Comparison of ENCODE assay signal across 8 cellular contexts in the genomic region with DNA sequence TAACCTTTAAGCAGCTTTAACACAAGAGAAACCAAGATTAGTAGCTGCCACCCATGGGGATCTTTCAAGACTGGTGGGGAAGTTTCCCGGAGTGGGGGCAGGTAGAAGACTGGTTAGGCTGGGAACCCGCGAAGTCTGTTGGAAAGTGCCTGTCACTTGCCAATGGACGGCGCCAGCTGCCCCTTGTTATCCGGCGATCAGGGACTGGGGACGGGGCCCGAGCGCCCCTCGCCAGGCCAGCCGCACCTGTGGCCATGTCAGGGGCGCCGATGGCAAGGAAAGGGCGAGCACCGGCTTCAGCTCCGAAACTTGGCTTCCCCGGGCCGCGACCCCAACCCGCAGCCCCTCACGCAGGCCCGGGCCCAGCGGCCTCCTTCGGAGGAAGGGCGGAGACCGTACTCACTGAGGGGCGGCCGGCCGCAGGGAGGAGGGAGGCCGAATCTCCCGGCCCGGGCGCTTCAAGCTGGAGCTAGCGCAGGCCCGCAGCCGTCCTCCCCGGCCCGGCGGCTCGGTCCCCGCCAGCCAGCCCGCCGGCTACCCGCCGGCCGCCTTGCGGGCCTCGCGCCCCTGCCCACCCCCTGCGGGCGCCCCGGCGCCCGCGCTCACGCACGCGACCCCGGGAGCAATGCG. TPM values are rescaled to one million over a fixed set of nuclear protein-coding genes. Genes with fewer than 3 reads are reported as not detected.
DNase-seq lines count a peak whose midpoint lies in the region; FAIRE-seq and TF ChIP-seq lines count a peak whose summit lies in the region.

No MANE protein-coding gene starts in this region.

- CTCF ChIA-PET in activated CD4-positive, alpha-beta T cell treated with anti-CD3 and anti-CD28 coated beads, Interleukin-2, amount 10 ng/mL, durations not matched to agents 7 days and 5 days (lab: Charles Lee), result interaction anchor here (0.6 to 1.7 kb wide), 8 partner anchors 11 to 61 kb away, joined by 3 to 6 read pairs (median 3); no protein-coding TSS in a partner anchor
- CTCF ChIA-PET in H1 (lab: Charles Lee; ENCODE audit: partially characterized antibody), result interaction anchor here (0.8 to 1.3 kb wide), 3 partner anchors 9 to 54 kb away, joined by 3 to 4 read pairs (median 3); no protein-coding TSS in a partner anchor

- H3K9me3 ChIP-seq in BLaER1 treated with 17β-estradiol and CSF1 and Interleukin-3, amounts not matched to agents 10 nM and 100 nM (replicated peaks in 1 of 11), result no peaks in the 10 kb centered on the region
- H3K9me3 ChIP-seq in HUES48 (ENCODE audit: control insufficient read depth, insufficient read depth, low read length) (no peaks in the 10 kb centered on the region), H1 (ENCODE audit: insufficient read depth in 2 of 2, low read depth in 1 of 2, low read length in 1 of 2) (no peaks in the 10 kb centered on the region), mesenchymal stem cell (ENCODE audit: control insufficient read depth, low read length) (no peaks in the 10 kb centered on the region), stomach (no peaks in the 10 kb centered on the region)

- H3K18ac ChIP-seq in H1 (ENCODE audit: extremely low read depth, low read length) (no peak overlapping the region), mesenchymal stem cell (ENCODE audit: low read depth in 1 of 2, low read length in 2 of 2) (peak overlapping the region; percentile 85 to 92)

- no peak overlapping the region for H4K5ac ChIP-seq in H1 (ENCODE audit: insufficient read length, low read depth, low read length)

- peaks cover 53% of the 10 kb centered on the region for H3K4me1 Mint-ChIP-seq in activated CD4-positive, alpha-beta T cell treated with anti-CD3 and anti-CD28 coated beads, Interleukin-2, amount 10 ng/mL, durations not matched to agents 7 days and 5 days

- peak overlapping the region; percentile 82 to 98 (median 91) for H3K4me2 ChIP-seq in BLaER1 treated with 17β-estradiol and CSF1 and Interleukin-3, amounts not matched to agents 10 nM and 100 nM
- H3K4me2 ChIP-seq in H1 (ENCODE audit: insufficient read depth in 1 of 2, low read depth in 2 of 2, low read length in 2 of 2) (peak overlapping the region; percentile 55 to 94), mesenchymal stem cell (ENCODE audit: low read length, poor library complexity, severe bottlenecking) (peak overlapping the region; percentile 96)

- H3K27me3 Mint-ChIP-seq in activated CD4-positive, alpha-beta T cell treated with anti-CD3 and anti-CD28 coated beads, Interleukin-2, amount 10 ng/mL, durations not matched to agents 7 days and 5 days, result no peaks in the 10 kb centered on the region

- no peak overlapping the region for H3K23ac ChIP-seq in H1 (ENCODE audit: insufficient read length)
- H3K23ac ChIP-seq in mesenchymal stem cell (ENCODE audit: low read length in 2 of 2), result no peak overlapping the region

- H4K8ac ChIP-seq in H1 (ENCODE audit: extremely low read depth, insufficient read depth, low read length), result peak overlapping the region; percentile 60
- peak overlapping the region; percentile 88 for H4K8ac ChIP-seq in mesenchymal stem cell (ENCODE audit: low read length)

- H3K27ac Mint-ChIP-seq in activated CD4-positive, alpha-beta T cell treated with anti-CD3 and anti-CD28 coated beads, Interleukin-2, amount 10 ng/mL, durations not matched to agents 7 days and 5 days, result peak overlapping the region; percentile 85

- no peaks in the 10 kb centered on the region for H3K27me3 ChIP-seq in BLaER1 treated with 17β-estradiol and CSF1 and Interleukin-3, amounts not matched to agents 10 nM and 100 nM
- H3K27me3 ChIP-seq in HUES48 (ENCODE audit: control insufficient read depth, insufficient read depth, low read length), result no peaks in the 10 kb centered on the region
- peaks cover 0 to 5% (median 2%) of the 10 kb centered on the region in 4 experiments; a peak in 1 of 7 replicates for H3K27me3 ChIP-seq in H1 (replicated peaks in 1 of 4; ENCODE audit: control insufficient read depth in 3 of 4, extremely low read depth in 1 of 4, insufficient read depth in 3 of 4, low read length in 3 of 4)
- H3K27me3 ChIP-seq in mesenchymal stem cell (ENCODE audit: control insufficient read depth in 1 of 2, insufficient read depth in 1 of 2, low read length in 2 of 2), result no peaks in the 10 kb centered on the region
- H3K27me3 ChIP-seq in stomach, result no peaks in the 10 kb centered on the region

- no peak overlapping the region for H2BK20ac ChIP-seq in H1 (ENCODE audit: low read length)

- POLR2A ChIA-PET in activated CD4-positive, alpha-beta T cell treated with anti-CD3 and anti-CD28 coated beads, Interleukin-2, amount 10 ng/mL, durations not matched to agents 7 days and 5 days (lab: Charles Lee), result no interaction called here
- POLR2A ChIA-PET in H1 (lab: Charles Lee; ENCODE audit: partially characterized antibody), result interaction anchor here (0.6 to 1.2 kb wide), 4 partner anchors 129 to 243 kb away, joined by 3 to 8 read pairs (median 3); partner anchors contain the start of gene PATZ1

- peak overlapping the region; percentile 91 to 98 (median 97) for H3K9ac ChIP-seq in BLaER1 treated with 17β-estradiol and CSF1 and Interleukin-3, amounts not matched to agents 10 nM and 100 nM
- H3K9ac ChIP-seq in HUES48 (ENCODE audit: low read depth, low read length) (peak overlapping the region; percentile 50; the same call in 1 of the 2 replicates), H1 (replicated peaks in 1 of 4; ENCODE audit: extremely low read depth in 1 of 4, low read depth in 3 of 4, low read length in 3 of 4) (peak overlapping the region in 3 of 4 experiments; percentile 23 to 45 (median 44); a peak in 3 of 7 replicates), mesenchymal stem cell (ENCODE audit: low read length) (peak overlapping the region; percentile 92)

- no peak overlapping the region for H2BK5ac ChIP-seq in H1 (ENCODE audit: low read depth, low read length)
- peak overlapping the region; percentile 98 for H2BK5ac ChIP-seq in mesenchymal stem cell (ENCODE audit: low read depth, low read length, poor library complexity, severe bottlenecking)

- peak overlapping the region; percentile 1 for H3K56ac ChIP-seq in H1 (replicated peaks; ENCODE audit: insufficient read length, low read depth, low read length)

- no peak for TF ChIP-seq EP300 in H1 (IDR thresholded peaks at IDR 0.05; ENCODE audit: borderline replicate concordance in 1 of 2, low read depth in 2 of 2, low read length in 2 of 2)
- no peak for TF ChIP-seq EP300 in stomach (IDR thresholded peaks at IDR 0.05)

- H3K36me3 ChIP-seq in BLaER1 treated with 17β-estradiol and CSF1 and Interleukin-3, amounts not matched to agents 10 nM and 100 nM, result peaks cover 37 to 49% (median 40%) of the 10 kb centered on the region in 11 experiments
- H3K36me3 ChIP-seq in HUES48 (ENCODE audit: control insufficient read depth, insufficient read depth, low read length) (peaks cover 28% of the 10 kb centered on the region), H1 (ENCODE audit: control insufficient read depth in 2 of 4, insufficient read depth in 4 of 4, low read length in 3 of 4) (peaks cover 0 to 15% (median 0%) of the 10 kb centered on the region in 4 experiments; a peak in 2 of 8 replicates), mesenchymal stem cell (ENCODE audit: control insufficient read depth in 1 of 2, insufficient read depth in 2 of 2, low read depth in 1 of 2, low read length in 2 of 2) (peaks cover 20 to 34% of the 10 kb centered on the region in 2 experiments), stomach (peaks cover 17 to 41% (median 35%) of the 10 kb centered on the region in 4 donors)

- no peak overlapping the region for H3K14ac ChIP-seq in H1 (ENCODE audit: insufficient read length)
- H3K14ac ChIP-seq in mesenchymal stem cell (ENCODE audit: low read length in 2 of 2), result peak overlapping the region in 1 of 2 experiments; percentile 96

- TF ChIP-seq RAD21 in H1 (IDR thresholded peaks at IDR 0.05 in 1 of 2, conservative IDR thresholded peaks at IDR 0.05 in 1 of 2; ENCODE audit: low read depth in 2 of 2, low read length in 2 of 2), result no peak

- H3K4ac ChIP-seq in H1 (replicated peaks; ENCODE audit: insufficient read length, low read depth, low read length), result no peak overlapping the region
- H3K4ac ChIP-seq in mesenchymal stem cell (ENCODE audit: low read depth in 1 of 2, low read length in 2 of 2), result peak overlapping the region; percentile 9 to 82

- TF ChIP-seq CTCF in H1 (IDR thresholded peaks at IDR 0.05; ENCODE audit: control extremely low read depth in 1 of 3, insufficient read depth in 1 of 3, low read depth in 1 of 3, low read length in 3 of 3) (no peak), stomach (IDR thresholded peaks at IDR 0.05) (no peak)

- H4K20me1 ChIP-seq in BLaER1 treated with 17β-estradiol and CSF1 and Interleukin-3, amounts not matched to agents 10 nM and 100 nM, result peaks cover 0 to 51% (median 24%) of the 10 kb centered on the region in 11 experiments; a peak in 16 of 22 replicates
- no peaks in the 10 kb centered on the region for H4K20me1 ChIP-seq in H1 (replicated peaks in 1 of 2; ENCODE audit: control insufficient read depth in 1 of 2, insufficient read depth in 2 of 2, low read length in 2 of 2)

- peaks cover 7% of the 10 kb centered on the region; the same call in 1 of the 2 replicates for H3K23me2 ChIP-seq in H1 (ENCODE audit: low read depth, low read length)

- H3K79me2 ChIP-seq in H1 (ENCODE audit: control insufficient read depth in 1 of 2, insufficient read depth in 2 of 2, low read length in 2 of 2), result peaks cover 0 to 10% of the 10 kb centered on the region in 2 experiments; a peak in 1 of 4 replicates

- no peak overlapping the region for H2BK15ac ChIP-seq in H1 (ENCODE audit: low read length)
- peak overlapping the region; percentile 69 for H2BK15ac ChIP-seq in mesenchymal stem cell (ENCODE audit: low read depth, poor library complexity, severe bottlenecking)

- intact Hi-C loops in stomach (cut with DNase I; ENCODE audit: low total_unique reads), result no loop called here

- FAIRE-seq in GM19239 (lab: Jason Lieb, UNC), result no peak
- FAIRE-seq in H1 (lab: Jason Lieb, UNC), result no peak

- H3K27ac ChIP-seq in BLaER1 treated with 17β-estradiol and CSF1 and Interleukin-3, amounts not matched to agents 10 nM and 100 nM, result peak overlapping the region; percentile 93 to 99 (median 97)
- H3K27ac ChIP-seq in HUES48 (ENCODE audit: low read depth, low read length), result peak overlapping the region; percentile 82
- H3K27ac ChIP-seq in H1 (ENCODE audit: low read depth, low read length), result no peak overlapping the region
- H3K27ac ChIP-seq in mesenchymal stem cell (ENCODE audit: low read length, poor library complexity, severe bottlenecking), result peak overlapping the region; percentile 96
- peak overlapping the region; percentile 92 to 99 (median 95) for H3K27ac ChIP-seq in stomach

- H2BK12ac ChIP-seq in H1 (ENCODE audit: low read depth, low read length) (no peak overlapping the region), mesenchymal stem cell (ENCODE audit: low read length in 2 of 2) (peak overlapping the region in 1 of 2 experiments; percentile 54)

- H3K9me3 Mint-ChIP-seq in activated CD4-positive, alpha-beta T cell treated with anti-CD3 and anti-CD28 coated beads, Interleukin-2, amount 10 ng/mL, durations not matched to agents 7 days and 5 days, result no peaks in the 10 kb centered on the region

- peak overlapping the region; percentile 83 to 99 (median 96) for H3K4me3 ChIP-seq in BLaER1 treated with 17β-estradiol and CSF1 and Interleukin-3, amounts not matched to agents 10 nM and 100 nM
- peak overlapping the region; percentile 87 for H3K4me3 ChIP-seq in HUES48 (ENCODE audit: low read depth, low read length)
- H3K4me3 ChIP-seq in H1 (ENCODE audit: extremely low read depth in 1 of 4, insufficient read depth in 2 of 4, low read depth in 3 of 4, low read length in 4 of 4), result peak overlapping the region; percentile 77 to 92 (median 80)
- H3K4me3 ChIP-seq in mesenchymal stem cell (ENCODE audit: insufficient read depth in 1 of 2, low read depth in 1 of 2, low read length in 2 of 2), result peak overlapping the region; percentile 97 to 98
- H3K4me3 ChIP-seq in stomach, result peak overlapping the region; percentile 81 to 93 (median 84)

- TF ChIP-seq POLR2A in H1 (IDR thresholded peaks at IDR 0.05; ENCODE audit: control extremely low read depth in 1 of 2, low read depth in 2 of 2, low read length in 2 of 2) (no peak; a peak in 1 of 3 replicates), stomach (IDR thresholded peaks at IDR 0.05) (no peak)

- H3K4me1 ChIP-seq in BLaER1 treated with 17β-estradiol and CSF1 and Interleukin-3, amounts not matched to agents 10 nM and 100 nM, result peaks cover 36 to 55% (median 39%) of the 10 kb centered on the region in 10 experiments
- peaks cover 18% of the 10 kb centered on the region for H3K4me1 ChIP-seq in HUES48 (ENCODE audit: control insufficient read depth, insufficient read depth, low read length)
- peaks cover 0 to 11% (median 11%) of the 10 kb centered on the region in 4 experiments; a peak in 3 of 7 replicates for H3K4me1 ChIP-seq in H1 (replicated peaks in 1 of 4; ENCODE audit: control insufficient read depth in 3 of 4, insufficient read depth in 4 of 4, low read length in 3 of 4)
- peaks cover 3% of the 10 kb centered on the region for H3K4me1 ChIP-seq in mesenchymal stem cell (ENCODE audit: control insufficient read depth, insufficient read depth, low read depth, low read length)
- peaks cover 14 to 62% (median 46%) of the 10 kb centered on the region in 4 donors for H3K4me1 ChIP-seq in stomach

- H2AK5ac ChIP-seq in H1 (ENCODE audit: low read depth, low read length) (no peak overlapping the region), mesenchymal stem cell (ENCODE audit: low read length, severe bottlenecking) (no peak overlapping the region)

- peak overlapping the region; percentile 73 for H3K4me3 Mint-ChIP-seq in activated CD4-positive, alpha-beta T cell treated with anti-CD3 and anti-CD28 coated beads, Interleukin-2, amount 10 ng/mL, durations not matched to agents 7 days and 5 days

- H2BK120ac ChIP-seq in H1 (replicated peaks; ENCODE audit: low read depth, low read length), result no peak overlapping the region
- peak overlapping the region; percentile 92 for H2BK120ac ChIP-seq in mesenchymal stem cell (ENCODE audit: low read depth, low read length)

- H4K91ac ChIP-seq in H1 (replicated peaks; ENCODE audit: insufficient read length, low read length) (no peak overlapping the region), mesenchymal stem cell (ENCODE audit: low read length) (peak overlapping the region; percentile 34)

- WGBS in H1 (ENCODE audit: extremely low coverage in 1 of 2, insufficient coverage in 1 of 2, insufficient read length in 1 of 2, insufficient replicate concordance in 2 of 2, low coverage in 1 of 2, low lambda C conversion rate in 2 of 2, missing lambda C conversion rate in 1 of 2), 2 experiments, result 1% methylated on average over 16 of the region's 61 CpGs; no CpG with 5 or more reads in 1 of the 2 experiments
- under 1% methylated on average over 50 of the region's 61 CpGs for WGBS in mesenchymal stem cell
- 0 to 1% (median 0%) methylated on average over 10 to 61 of the region's 61 CpGs for WGBS in stomach, 5 donors

- H2AFZ ChIP-seq in H1 (ENCODE audit: low read length) (no peak overlapping the region), mesenchymal stem cell (ENCODE audit: low read depth, low read length) (peak overlapping the region; percentile 39)

- H3K36me3 Mint-ChIP-seq in activated CD4-positive, alpha-beta T cell treated with anti-CD3 and anti-CD28 coated beads, Interleukin-2, amount 10 ng/mL, durations not matched to agents 7 days and 5 days (ENCODE audit: low read depth), result peaks cover 28% of the 10 kb centered on the region

- peak; percentile 18 for DNase-seq in GM19239 (ENCODE audit: insufficient read length, low spot score)
- peak; percentile 19 for DNase-seq in activated CD4-positive, alpha-beta T cell treated with anti-CD3 and anti-CD28 coated beads, Interleukin-2, amount 10 ng/mL, durations not matched to agents 7 days and 5 days
- peak in 1 of 2 experiments; percentile 73 for DNase-seq in H1 (ENCODE audit: low read depth in 1 of 2, low spot score in 2 of 2)
- DNase-seq in mesenchymal stem cell, result peak; percentile 55
- DNase-seq in stomach, result peak; percentile 36
- DNase-seq in GF-D8 (lab: John Stamatoyannopoulos, UW), result no peak

- no peaks in the 10 kb centered on the region for H3K79me1 ChIP-seq in H1 (ENCODE audit: low read depth, low read length)
- peaks cover 9% of the 10 kb centered on the region for H3K79me1 ChIP-seq in mesenchymal stem cell (replicated peaks; ENCODE audit: low read length, poor library complexity, severe bottlenecking)

RNA-seq across cellular contexts. Expression of gene EIF4ENIF1, which starts 0.5 kb away (rescaled TPM):
- 10 to 100 TPM; 34.5 to 41.5 TPM for total RNA-seq in activated CD4-positive, alpha-beta T cell treated with anti-CD3 and anti-CD28 coated beads, Interleukin-2, amount 10 ng/mL, durations not matched to agents 7 days and 5 days
- 23.2 and 23.6 TPM in 2 replicates for total RNA-seq in H1 (2021; fragmentation: NEBNext Ultra II Directional; extraction: Animal tissue kit (Norgen Biotek cat#: 25700))
- polyA plus RNA-seq in H1 (2011; rRNA removed) (18.7 and 21.9 TPM in 2 replicates), stomach (10 to 100 TPM in 1 of 3 donors, 1 to 10 TPM in 2; 8.0 to 10.2 (median 8.1) TPM)
- 16.2 TPM for polyA plus RNA-seq in H1 (2011; cell fraction: cytosol; rRNA removed)
- 20.7 TPM for polyA plus RNA-seq in H1 (2011; cell fraction: nucleus; rRNA removed)
- 17.3 to 20.0 TPM (median 18.3 TPM) in 4 replicates for polyA plus RNA-seq in H1 (2012, experiment 1 of 2)
- 3.3 TPM for polyA plus RNA-seq in H1 (2012, experiment 2 of 2)
- polyA plus RNA-seq in H1 (2013, experiment 1 of 2), result 12.2 TPM
- 12.4 TPM for polyA plus RNA-seq in H1 (2013, experiment 2 of 2)
- polyA minus RNA-seq in H1 (2011; rRNA and poly(A)+ RNA removed), result 25.8 and 26.2 TPM in 2 replicates
- 11.4 TPM for polyA minus RNA-seq in H1 (2011; cell fraction: cytosol; rRNA and poly(A)+ RNA removed)
- polyA minus RNA-seq in H1 (2011; cell fraction: nucleus; rRNA and poly(A)+ RNA removed), result 24.8 TPM
- 15.3 TPM for polyA plus RNA-seq in mesenchymal stem cell (2013, experiment 1 of 2)
- polyA plus RNA-seq in mesenchymal stem cell (2013, experiment 2 of 2), result 15.2 TPM
- total RNA-seq in stomach, result 10 to 100 TPM in 4 of 5 donors, 1 to 10 TPM in 1; 7.8 to 32.6 (median 19.3) TPM

RNA-seq across cellular contexts. Expression of gene SFI1, which starts 7.2 kb away (rescaled TPM):
- total RNA-seq in activated CD4-positive, alpha-beta T cell treated with anti-CD3 and anti-CD28 coated beads, Interleukin-2, amount 10 ng/mL, durations not matched to agents 7 days and 5 days, result 100 to 1,000 TPM; 174 to 183 TPM
- total RNA-seq in H1 (2021; fragmentation: NEBNext Ultra II Directional; extraction: Animal tissue kit (Norgen Biotek cat#: 25700)), result 30.1 and 31.2 TPM in 2 replicates
- polyA plus RNA-seq in H1 (2011; rRNA removed), result 10.4 and 19.6 TPM in 2 replicates
- polyA plus RNA-seq in H1 (2011; cell fraction: cytosol; rRNA removed), result 21.6 TPM
- 108 TPM for polyA plus RNA-seq in H1 (2011; cell fraction: nucleus; rRNA removed)
- polyA plus RNA-seq in H1 (2012, experiment 1 of 2), result 21.3 to 26.3 TPM (median 24.8 TPM) in 4 replicates
- 6.0 TPM for polyA plus RNA-seq in H1 (2012, experiment 2 of 2)
- 13.5 TPM for polyA plus RNA-seq in H1 (2013, experiment 1 of 2)
- polyA plus RNA-seq in H1 (2013, experiment 2 of 2), result 11.4 TPM
- 25.3 and 28.1 TPM in 2 replicates for polyA minus RNA-seq in H1 (2011; rRNA and poly(A)+ RNA removed)
- polyA minus RNA-seq in H1 (2011; cell fraction: cytosol; rRNA and poly(A)+ RNA removed), result 23.9 TPM
- polyA minus RNA-seq in H1 (2011; cell fraction: nucleus; rRNA and poly(A)+ RNA removed), result 55.0 TPM
- polyA plus RNA-seq in mesenchymal stem cell (2013, experiment 1 of 2), result 6.0 TPM
- polyA plus RNA-seq in mesenchymal stem cell (2013, experiment 2 of 2), result 5.9 TPM
- 100 to 1,000 TPM in 1 of 5 donors, 10 to 100 TPM in 4; 28.4 to 194 (median 42.6) TPM for total RNA-seq in stomach
- 10 to 100 TPM; 11.3 to 23.7 (median 15.1) TPM for polyA plus RNA-seq in stomach

Comparison
In these comparisons a context has a peak if more than half of its experiments do, and no peak if none do; other contexts are left out.
1. H3K9ac ChIP-seq: peak in every context shown above with its lines; median percentile 97 in BLaER1 treated with 17β-estradiol and CSF1 and Interleukin-3, amounts not matched to agents 10 nM and 100 nM; 92 in mesenchymal stem cell; 50 in HUES48; 44 in H1.